Comparison of ENCODE assay signal across 2 cellular contexts in the genomic region with DNA sequence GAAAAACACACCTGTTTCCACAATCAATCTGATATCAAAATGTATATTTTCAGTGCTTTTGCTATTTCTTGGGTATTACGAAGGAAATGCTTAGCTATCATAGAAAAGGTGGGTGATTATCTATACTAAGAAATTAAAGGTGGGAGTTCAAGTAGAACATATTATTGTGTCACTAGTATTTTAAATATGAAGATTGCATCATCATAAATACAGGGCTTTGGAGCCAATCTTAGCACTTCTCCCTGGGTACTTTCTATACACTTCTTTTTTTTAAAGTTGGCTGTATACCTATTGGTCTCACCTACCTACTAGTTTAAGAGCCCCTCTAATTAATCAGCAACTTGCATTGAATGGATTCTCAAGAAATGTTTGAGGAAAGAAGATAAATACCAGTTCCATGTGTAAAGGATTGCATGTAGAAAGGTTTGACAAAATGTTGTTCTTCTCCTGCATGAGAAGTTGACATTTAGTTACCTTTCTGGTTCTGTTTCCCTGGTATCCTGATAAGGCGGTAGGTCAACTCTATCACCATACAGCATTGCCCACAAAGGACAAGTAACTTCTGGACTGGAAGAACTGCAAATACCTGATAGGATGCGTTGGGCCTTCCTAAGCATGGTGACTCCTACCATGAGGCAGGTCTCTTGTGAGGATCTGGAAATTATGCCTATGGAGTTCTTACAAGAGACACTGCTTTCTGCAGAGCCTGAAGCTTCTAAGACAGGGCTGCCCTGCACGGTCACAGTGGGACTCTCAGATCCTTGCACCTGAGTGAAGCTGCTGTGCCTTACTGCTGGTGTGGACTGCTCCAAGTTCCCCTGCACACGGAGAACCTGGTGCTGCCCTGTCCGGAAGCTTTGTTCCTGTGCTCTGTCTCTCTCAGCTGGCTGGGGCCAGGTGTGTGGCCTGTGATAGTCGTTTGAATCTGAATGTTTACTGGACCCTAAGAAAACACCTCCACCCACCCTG.
TF ChIP-seq lines count a peak whose summit lies in the region.

No MANE protein-coding gene starts in this region.

TF ChIP-seq in HepG2, 621 proteins besides CTCF, POLR2A, EP300 and RAD21:
- no peak for TF ChIP-seq ZNF607 (CRISPR knock-in tag; IDR thresholded peaks at IDR 0.05; ENCODE audit: borderline replicate concordance)
- TF ChIP-seq ATF7 (IDR thresholded peaks at IDR 0.05), result peak; percentile 55
- TF ChIP-seq ATF7 (CRISPR knock-in tag; IDR thresholded peaks at IDR 0.05), result no peak
- TF ChIP-seq FOXC1 (CRISPR knock-in tag; IDR thresholded peaks at IDR 0.05; ENCODE audit: borderline replicate concordance), result no peak
- TF ChIP-seq CEBPB (IDR thresholded peaks at IDR 0.05; ENCODE audit: borderline replicate concordance, low read depth, low read length), result peak; percentile 62; the same call in 1 of the 2 replicates
- no peak for TF ChIP-seq ZC3H13 (CRISPR knock-in tag; IDR thresholded peaks at IDR 0.05)
- no peak for TF ChIP-seq SMARCE1 (IDR thresholded peaks at IDR 0.05; ENCODE audit: borderline replicate concordance)

TF ChIP-seq in GM12878, 131 proteins besides CTCF, POLR2A, EP300 and RAD21:
- TF ChIP-seq YY1 (IDR thresholded peaks at IDR 0.05; ENCODE audit: low read depth, low read length) (no peak), EGR1 (IDR thresholded peaks at IDR 0.05; ENCODE audit: borderline replicate concordance in 1 of 2, low read depth in 2 of 2, low read length in 2 of 2) (no peak), POU2F2 (IDR thresholded peaks at IDR 0.05; ENCODE audit: borderline replicate concordance, low read depth, low read length) (no peak), ZNF207 (IDR thresholded peaks at IDR 0.05; ENCODE audit: borderline replicate concordance) (no peak), SREBF2 (IDR thresholded peaks at IDR 0.05; ENCODE audit: low read length) (no peak), SIN3A (IDR thresholded peaks at IDR 0.05; ENCODE audit: low read depth, low read length) (no peak), EED (IDR thresholded peaks at IDR 0.05; ENCODE audit: low read depth) (no peak), CHD2 (IDR thresholded peaks at IDR 0.05; ENCODE audit: borderline replicate concordance, low read depth, low read length) (no peak), CREB1 (IDR thresholded peaks at IDR 0.05; ENCODE audit: low read depth) (no peak), SPI1 (IDR thresholded peaks at IDR 0.05; ENCODE audit: borderline replicate concordance, insufficient read depth, low read depth, low read length) (no peak), CEBPB (IDR thresholded peaks at IDR 0.05; ENCODE audit: borderline replicate concordance in 1 of 2, low read depth in 2 of 2, low read length in 2 of 2) (no peak), CREM (IDR thresholded peaks at IDR 0.05; ENCODE audit: low read depth) (no peak), FOS (IDR thresholded peaks at IDR 0.05; ENCODE audit: borderline replicate concordance, extremely low read depth, insufficient read length) (no peak)
- TF ChIP-seq, protein P1, sequence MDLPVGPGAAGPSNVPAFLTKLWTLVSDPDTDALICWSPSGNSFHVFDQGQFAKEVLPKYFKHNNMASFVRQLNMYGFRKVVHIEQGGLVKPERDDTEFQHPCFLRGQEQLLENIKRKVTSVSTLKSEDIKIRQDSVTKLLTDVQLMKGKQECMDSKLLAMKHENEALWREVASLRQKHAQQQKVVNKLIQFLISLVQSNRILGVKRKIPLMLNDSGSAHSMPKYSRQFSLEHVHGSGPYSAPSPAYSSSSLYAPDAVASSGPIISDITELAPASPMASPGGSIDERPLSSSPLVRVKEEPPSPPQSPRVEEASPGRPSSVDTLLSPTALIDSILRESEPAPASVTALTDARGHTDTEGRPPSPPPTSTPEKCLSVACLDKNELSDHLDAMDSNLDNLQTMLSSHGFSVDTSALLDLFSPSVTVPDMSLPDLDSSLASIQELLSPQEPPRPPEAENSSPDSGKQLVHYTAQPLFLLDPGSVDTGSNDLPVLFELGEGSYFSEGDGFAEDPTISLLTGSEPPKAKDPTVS (IDR thresholded peaks at IDR 0.05; ENCODE audit: low read depth, low read length), result no peak
- TF ChIP-seq, protein P2, sequence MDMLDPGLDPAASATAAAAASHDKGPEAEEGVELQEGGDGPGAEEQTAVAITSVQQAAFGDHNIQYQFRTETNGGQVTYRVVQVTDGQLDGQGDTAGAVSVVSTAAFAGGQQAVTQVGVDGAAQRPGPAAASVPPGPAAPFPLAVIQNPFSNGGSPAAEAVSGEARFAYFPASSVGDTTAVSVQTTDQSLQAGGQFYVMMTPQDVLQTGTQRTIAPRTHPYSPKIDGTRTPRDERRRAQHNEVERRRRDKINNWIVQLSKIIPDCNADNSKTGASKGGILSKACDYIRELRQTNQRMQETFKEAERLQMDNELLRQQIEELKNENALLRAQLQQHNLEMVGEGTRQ (IDR thresholded peaks at IDR 0.05; ENCODE audit: borderline replicate concordance, low read depth, low read length), result no peak
- TF ChIP-seq, protein P3, sequence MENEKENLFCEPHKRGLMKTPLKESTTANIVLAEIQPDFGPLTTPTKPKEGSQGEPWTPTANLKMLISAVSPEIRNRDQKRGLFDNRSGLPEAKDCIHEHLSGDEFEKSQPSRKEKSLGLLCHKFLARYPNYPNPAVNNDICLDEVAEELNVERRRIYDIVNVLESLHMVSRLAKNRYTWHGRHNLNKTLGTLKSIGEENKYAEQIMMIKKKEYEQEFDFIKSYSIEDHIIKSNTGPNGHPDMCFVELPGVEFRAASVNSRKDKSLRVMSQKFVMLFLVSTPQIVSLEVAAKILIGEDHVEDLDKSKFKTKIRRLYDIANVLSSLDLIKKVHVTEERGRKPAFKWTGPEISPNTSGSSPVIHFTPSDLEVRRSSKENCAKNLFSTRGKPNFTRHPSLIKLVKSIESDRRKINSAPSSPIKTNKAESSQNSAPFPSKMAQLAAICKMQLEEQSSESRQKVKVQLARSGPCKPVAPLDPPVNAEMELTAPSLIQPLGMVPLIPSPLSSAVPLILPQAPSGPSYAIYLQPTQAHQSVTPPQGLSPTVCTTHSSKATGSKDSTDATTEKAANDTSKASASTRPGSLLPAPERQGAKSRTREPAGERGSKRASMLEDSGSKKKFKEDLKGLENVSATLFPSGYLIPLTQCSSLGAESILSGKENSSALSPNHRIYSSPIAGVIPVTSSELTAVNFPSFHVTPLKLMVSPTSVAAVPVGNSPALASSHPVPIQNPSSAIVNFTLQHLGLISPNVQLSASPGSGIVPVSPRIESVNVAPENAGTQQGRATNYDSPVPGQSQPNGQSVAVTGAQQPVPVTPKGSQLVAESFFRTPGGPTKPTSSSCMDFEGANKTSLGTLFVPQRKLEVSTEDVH (IDR thresholded peaks at IDR 0.05; ENCODE audit: low read depth, partially characterized antibody), result no peak
- TF ChIP-seq, protein P4, sequence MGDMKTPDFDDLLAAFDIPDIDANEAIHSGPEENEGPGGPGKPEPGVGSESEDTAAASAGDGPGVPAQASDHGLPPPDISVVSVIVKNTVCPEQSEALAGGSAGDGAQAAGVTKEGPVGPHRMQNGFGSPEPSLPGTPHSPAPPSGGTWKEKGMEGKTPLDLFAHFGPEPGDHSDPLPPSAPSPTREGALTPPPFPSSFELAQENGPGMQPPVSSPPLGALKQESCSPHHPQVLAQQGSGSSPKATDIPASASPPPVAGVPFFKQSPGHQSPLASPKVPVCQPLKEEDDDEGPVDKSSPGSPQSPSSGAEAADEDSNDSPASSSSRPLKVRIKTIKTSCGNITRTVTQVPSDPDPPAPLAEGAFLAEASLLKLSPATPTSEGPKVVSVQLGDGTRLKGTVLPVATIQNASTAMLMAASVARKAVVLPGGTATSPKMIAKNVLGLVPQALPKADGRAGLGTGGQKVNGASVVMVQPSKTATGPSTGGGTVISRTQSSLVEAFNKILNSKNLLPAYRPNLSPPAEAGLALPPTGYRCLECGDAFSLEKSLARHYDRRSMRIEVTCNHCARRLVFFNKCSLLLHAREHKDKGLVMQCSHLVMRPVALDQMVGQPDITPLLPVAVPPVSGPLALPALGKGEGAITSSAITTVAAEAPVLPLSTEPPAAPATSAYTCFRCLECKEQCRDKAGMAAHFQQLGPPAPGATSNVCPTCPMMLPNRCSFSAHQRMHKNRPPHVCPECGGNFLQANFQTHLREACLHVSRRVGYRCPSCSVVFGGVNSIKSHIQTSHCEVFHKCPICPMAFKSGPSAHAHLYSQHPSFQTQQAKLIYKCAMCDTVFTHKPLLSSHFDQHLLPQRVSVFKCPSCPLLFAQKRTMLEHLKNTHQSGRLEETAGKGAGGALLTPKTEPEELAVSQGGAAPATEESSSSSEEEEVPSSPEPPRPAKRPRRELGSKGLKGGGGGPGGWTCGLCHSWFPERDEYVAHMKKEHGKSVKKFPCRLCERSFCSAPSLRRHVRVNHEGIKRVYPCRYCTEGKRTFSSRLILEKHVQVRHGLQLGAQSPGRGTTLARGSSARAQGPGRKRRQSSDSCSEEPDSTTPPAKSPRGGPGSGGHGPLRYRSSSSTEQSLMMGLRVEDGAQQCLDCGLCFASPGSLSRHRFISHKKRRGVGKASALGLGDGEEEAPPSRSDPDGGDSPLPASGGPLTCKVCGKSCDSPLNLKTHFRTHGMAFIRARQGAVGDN (IDR thresholded peaks at IDR 0.05), result no peak
